33 cellular contexts compared by ENCODE assay signal in genomic region chr20:61889659-61890058, GRCh38.
"Had no signal": no experiment of that assay in that cellular context is flagged by ENCODE, and none has a peak within 500 bp of the region (broad histone marks: within the 10 kb centered on the region; RNA-seq: fewer than 3 reads in every experiment).

No MANE protein-coding gene starts in this region.

- H3K27me3 ChIP-seq: brain microvascular endothelial cell, colonic mucosa had no signal

- H3K27me3 Mint-ChIP-seq: activated B cell treated with CpG ODN at 0.5 μM for 24 hours; activated naive CD8-positive, alpha-beta T cell treated with anti-CD3 and anti-CD28 coated beads, Interleukin-2, amount 10 ng/mL, durations not matched to agents 7 days and 5 days; T-helper 17 cell had no signal

- FAIRE-seq: astrocyte, endometrium, endothelial cell of umbilical vein had no signal

- H3K9me3 ChIP-seq: colonic mucosa, esophagus squamous epithelium had no signal

- H3K36me3 Mint-ChIP-seq: activated naive CD4-positive, alpha-beta T cell treated with anti-CD3 and anti-CD28 coated beads, Interleukin-2, amount 50 U/mL, for 24 hours; activated naive CD8-positive, alpha-beta T cell treated with anti-CD3 and anti-CD28 coated beads, Interleukin-2, amount 10 ng/mL, durations not matched to agents 7 days and 5 days had no signal

- ATAC-seq: activated CD4-positive, CD25-positive, alpha-beta regulatory T cell treated with anti-CD3 and anti-CD28 coated beads, Interleukin-2, amount 50 U/mL, for 24 hours; activated CD8-positive, alpha-beta T cell treated with anti-CD3 and anti-CD28 coated beads for 36 hours; activated T-cell treated with anti-CD3 and anti-CD28 coated beads, Interleukin-2, amount 50 U/mL, for 4 hours; activated T-helper 17 cell treated with anti-CD3 and anti-CD28 coated beads, Interleukin-2, amount 50 U/mL, for 72 hours; gastroesophageal sphincter; heart right ventricle; T-helper 17 cell had no signal

- H3K36me3 ChIP-seq: brain microvascular endothelial cell, colonic mucosa, esophagus squamous epithelium, gastroesophageal sphincter, heart right ventricle, WERI-Rb-1 had no signal

- H3K9me3 Mint-ChIP-seq: activated CD8-positive, alpha-beta T cell treated with anti-CD3 and anti-CD28 coated beads for 36 hours; activated naive CD4-positive, alpha-beta T cell treated with anti-CD3 and anti-CD28 coated beads for 36 hours; activated naive CD4-positive, alpha-beta T cell treated with anti-CD3 and anti-CD28 coated beads, Interleukin-2, amount 50 U/mL, for 24 hours; activated naive CD8-positive, alpha-beta T cell treated with anti-CD3 and anti-CD28 coated beads, Interleukin-2, amount 10 ng/mL, durations not matched to agents 7 days and 5 days; activated T-cell treated with anti-CD3 and anti-CD28 coated beads, Interleukin-2, amount 50 U/mL, for 4 hours had no signal

- H3K4me3 ChIP-seq: colonic mucosa, esophagus squamous epithelium, gastroesophageal sphincter, heart right ventricle had no signal

- DNase-seq: activated B cell treated with CpG ODN at 0.5 μM for 24 hours; activated CD4-positive, alpha-beta T cell treated with anti-CD3 and anti-CD28 coated beads for 48 hours; activated CD4-positive, alpha-beta T cell treated with anti-CD3 and anti-CD28 coated beads, Interleukin-2, amount 50 U/mL, for 1 hour; activated CD4-positive, alpha-beta T cell treated with anti-CD3 and anti-CD28 coated beads, Interleukin-2, amount 50 U/mL, for 48 hours; activated CD8-positive, alpha-beta memory T cell treated with anti-CD3 and anti-CD28 coated beads for 24 hours; activated CD8-positive, alpha-beta T cell treated with anti-CD3 and anti-CD28 coated beads for 36 hours; activated effector memory CD4-positive, alpha-beta T cell treated with Interleukin-2 at 50 U/mL for 16 hours; activated gamma-delta T cell treated with Interleukin-2 at 50 U/mL for 16 hours; activated naive CD4-positive, alpha-beta T cell treated with anti-CD3 and anti-CD28 coated beads for 36 hours; activated naive CD8-positive, alpha-beta T cell treated with anti-CD3 and anti-CD28 coated beads, Interleukin-2, amount 10 ng/mL, durations not matched to agents 7 days and 5 days; activated T-cell treated with anti-CD3 and anti-CD28 coated beads, Interleukin-2, amount 50 U/mL, for 4 hours; amniotic stem cell; anterior cingulate cortex; brain microvascular endothelial cell; caudate nucleus; colonic mucosa; effector CD8-positive, alpha-beta T cell; esophagus squamous epithelium; foreskin melanocyte; heart right ventricle; T-helper 1 cell; T-helper 17 cell; T1000; WERI-Rb-1 had no signal

- H3K4me1 ChIP-seq: colonic mucosa, esophagus squamous epithelium, gastroesophageal sphincter, heart right ventricle had no signal

- H3K27ac ChIP-seq: brain microvascular endothelial cell, colonic mucosa, epithelial cell of prostate, esophagus squamous epithelium, gastroesophageal sphincter, heart right ventricle, WERI-Rb-1 had no signal

- H3K27ac Mint-ChIP-seq: activated B cell treated with CpG ODN at 0.5 μM for 24 hours; activated CD8-positive, alpha-beta T cell treated with anti-CD3 and anti-CD28 coated beads for 36 hours; activated naive CD4-positive, alpha-beta T cell treated with anti-CD3 and anti-CD28 coated beads for 36 hours; activated naive CD4-positive, alpha-beta T cell treated with anti-CD3 and anti-CD28 coated beads, Interleukin-2, amount 50 U/mL, for 24 hours; activated T-helper 17 cell treated with anti-CD3 and anti-CD28 coated beads, Interleukin-2, amount 50 U/mL, for 72 hours; T-helper 17 cell; T-helper 2 cell treated with Interferon-gamma antibody and Interleukin-4, amounts not matched to agents 5 μg/mL and 100 μg/mL, for 36 hours had no signal

- H3K4me3 Mint-ChIP-seq: activated B cell treated with CpG ODN at 0.5 μM for 24 hours; activated CD8-positive, alpha-beta T cell treated with anti-CD3 and anti-CD28 coated beads for 36 hours; activated naive CD4-positive, alpha-beta T cell treated with anti-CD3 and anti-CD28 coated beads for 36 hours; activated naive CD4-positive, alpha-beta T cell treated with anti-CD3 and anti-CD28 coated beads, Interleukin-2, amount 50 U/mL, for 24 hours; activated naive CD8-positive, alpha-beta T cell treated with anti-CD3 and anti-CD28 coated beads, Interleukin-2, amount 10 ng/mL, durations not matched to agents 7 days and 5 days; activated T-cell treated with anti-CD3 and anti-CD28 coated beads, Interleukin-2, amount 50 U/mL, for 4 hours; activated T-helper 17 cell treated with anti-CD3 and anti-CD28 coated beads, Interleukin-2, amount 50 U/mL, for 72 hours; T-helper 17 cell; T-helper 2 cell treated with Interferon-gamma antibody and Interleukin-4, amounts not matched to agents 5 μg/mL and 100 μg/mL, for 36 hours had no signal
